ENCODE assay signal across 12 cellular contexts in genomic region chr3:129482721-129483120, GRCh38. TPM values are rescaled to one million over a fixed set of nuclear protein-coding genes. Genes with fewer than 3 reads are reported as not detected.
DNase-seq lines count a peak whose midpoint lies in the region; ATAC-seq and TF ChIP-seq lines count a peak whose summit lies in the region.
"Had no signal": no experiment of that assay in that cellular context is flagged by ENCODE, and none has a peak within 500 bp of the region (broad histone marks: within the 10 kb centered on the region; RNA-seq: fewer than 3 reads in every experiment).

No MANE protein-coding gene starts in this region.

- no peak overlapping the region for H3K4me3 ChIP-seq in heart right ventricle
- H3K4me3 ChIP-seq in right atrium auricular region, result no peak overlapping the region
- H3K4me3 ChIP-seq in fibroblast of the aortic adventitia (ENCODE audit: low read depth, low read length), result no peak overlapping the region
- H3K4me3 ChIP-seq in ovary, result no peak overlapping the region

- H3K27me3 Mint-ChIP-seq in type B pancreatic cell, result no peaks in the 10 kb centered on the region

- TF ChIP-seq CTCF in heart right ventricle (IDR thresholded peaks at IDR 0.05) (peak in 2 of 9 donors; percentile 8 to 12), right atrium auricular region (IDR thresholded peaks at IDR 0.05) (no peak), fibroblast of the aortic adventitia (IDR thresholded peaks at IDR 0.05; ENCODE audit: insufficient read depth, low read length) (peak; percentile 6), type B pancreatic cell (conservative IDR thresholded peaks at IDR 0.05) (peak; percentile 37), ovary (IDR thresholded peaks at IDR 0.05) (no peak)

- TF ChIP-seq POLR2A in ovary (IDR thresholded peaks at IDR 0.05), result no peak

- H3K27me3 ChIP-seq in heart right ventricle (no peaks in the 10 kb centered on the region), right atrium auricular region (no peaks in the 10 kb centered on the region), ovary (no peaks in the 10 kb centered on the region)

- peaks cover 18 to 57% (median 44%) of the 10 kb centered on the region in 9 donors for H3K4me1 ChIP-seq in heart right ventricle
- H3K4me1 ChIP-seq in right atrium auricular region, result peaks cover 0 to 44% of the 10 kb centered on the region in 2 donors
- H3K4me1 ChIP-seq in ovary (ENCODE audit: insufficient read depth), result peaks cover 2% of the 10 kb centered on the region

- peak overlapping the region in 9 of 10 donors; percentile 43 to 80 (median 73) for H3K27ac ChIP-seq in heart right ventricle
- H3K27ac ChIP-seq in right atrium auricular region, result peak overlapping the region in 1 of 2 donors; percentile 56
- no peak overlapping the region for H3K27ac ChIP-seq in ovary

- DNase-seq in heart right ventricle (no peak), right atrium auricular region (ENCODE audit: low spot score) (no peak), OCI-M1 (lab: John Stamatoyannopoulos, UW) (peak; percentile 27), fibroblast of the aortic adventitia (ENCODE audit: low read depth) (no peak), type B pancreatic cell (ENCODE audit: extremely low spot score, unreplicated experiment) (no peak), ovary (no peak), SKM-1 treated with dmso at 0.1 percent for 144 hours (lab: John Stamatoyannopoulos, UW; ENCODE audit: unreplicated experiment) (no peak)
- no peak for DNase-seq in activated T-cell treated with anti-CD3 and anti-CD28 coated beads, Interleukin-2, amount 50 U/mL, for 1 hour
- DNase-seq: activated gamma-delta T cell; effector CD8-positive, alpha-beta T cell; kidney had no signal

- no peaks in the 10 kb centered on the region for H3K9me3 Mint-ChIP-seq in type B pancreatic cell

- H3K9me3 ChIP-seq in heart right ventricle, result no peaks in the 10 kb centered on the region
- H3K9me3 ChIP-seq in right atrium auricular region, result no peaks in the 10 kb centered on the region
- H3K9me3 ChIP-seq in ovary, result no peaks in the 10 kb centered on the region

- intact Hi-C loops in heart right ventricle (cut with DNase I) (loop anchor here in 5 of 10 donors (5.0 to 10.0 kb wide), 3 partner anchors 35 to 452 kb away; no protein-coding TSS in a partner anchor), ovary (cut with DNase I) (loop anchor here in 3 of 4 donors (10.0 kb wide), 3 partner anchors 122 to 452 kb away; partner anchors contain the start of gene PLXND1 (in 1 of the 3))

- 85 to 86% methylated on average over 1 of the region's 1 CpG for WGBS in heart right ventricle, 2 donors
- 60 to 81% (median 79%) methylated on average over 1 of the region's 1 CpG for WGBS in ovary, 3 donors

- no peak overlapping the region for H3K27ac Mint-ChIP-seq in type B pancreatic cell

- H3K4me3 Mint-ChIP-seq in type B pancreatic cell, result no peak overlapping the region

- H3K36me3 Mint-ChIP-seq in type B pancreatic cell, result peaks cover 8% of the 10 kb centered on the region

- no peak for ATAC-seq in heart right ventricle

- TF ChIP-seq EP300 in ovary (IDR thresholded peaks at IDR 0.05), result no peak

- H3K36me3 ChIP-seq in heart right ventricle (peaks cover 0 to 60% (median 19%) of the 10 kb centered on the region in 9 donors), right atrium auricular region (peaks cover 48% of the 10 kb centered on the region), ovary (peaks cover 3% of the 10 kb centered on the region)

- H3K4me1 Mint-ChIP-seq in type B pancreatic cell (ENCODE audit: unreplicated experiment), result peaks cover 55% of the 10 kb centered on the region

RNA-seq across cellular contexts. Expression of gene IFT122, which starts 42.7 kb away (rescaled TPM):
- total RNA-seq in heart right ventricle (10 to 100 TPM; 12.4 to 23.9 (median 16.8) TPM), right atrium auricular region (10 to 100 TPM; 18.5 to 36.9 TPM), fibroblast of the aortic adventitia (ENCODE audit: low replicate concordance) (21.4 and 38.0 TPM in 2 replicates), type B pancreatic cell (ENCODE audit: low replicate concordance) (16.9 and 41.6 TPM in 2 replicates), ovary (10 to 100 TPM; 27.7 to 58.1 (median 46.7) TPM)
- polyA plus RNA-seq in heart right ventricle (10 to 100 TPM in 1 of 2 donors, 1 to 10 TPM in 1; 9.7 to 29.1 TPM), ovary (10 to 100 TPM; 20.8 to 32.6 TPM)

RNA-seq across cellular contexts. Expression of gene MBD4, which starts 43.0 kb away (rescaled TPM):
- total RNA-seq in heart right ventricle (10 to 100 TPM; 16.4 to 31.9 (median 19.2) TPM), right atrium auricular region (10 to 100 TPM; 17.8 to 26.4 TPM), fibroblast of the aortic adventitia (ENCODE audit: low replicate concordance) (28.9 and 34.9 TPM in 2 replicates), type B pancreatic cell (ENCODE audit: low replicate concordance) (22.6 and 28.6 TPM in 2 replicates), ovary (10 to 100 TPM; 26.8 to 60.0 (median 29.4) TPM)
- polyA plus RNA-seq in heart right ventricle (10 to 100 TPM; 11.1 to 37.8 TPM), ovary (10 to 100 TPM; 19.5 to 28.0 TPM)

RNA-seq across cellular contexts. Expression of gene RHO, which starts 45.7 kb away (rescaled TPM):
- not detected for total RNA-seq in heart right ventricle
- not detected for polyA plus RNA-seq in heart right ventricle
- not detected for total RNA-seq in right atrium auricular region
- total RNA-seq in fibroblast of the aortic adventitia (ENCODE audit: low replicate concordance), result not detected in 2 replicates
- not detected in 2 replicates for total RNA-seq in type B pancreatic cell (ENCODE audit: low replicate concordance)
- total RNA-seq in ovary, result under 1 TPM in 2 of 7 donors, not detected in 5; 0.13 to 0.24 TPM
- polyA plus RNA-seq in ovary, result not detected
- total RNA-seq: kidney, NCI-H460 had no signal

RNA-seq across cellular contexts. Expression of gene EFCAB12, which starts 54.3 kb away (rescaled TPM):
- total RNA-seq in heart right ventricle, result under 1 TPM in 4 of 10 donors, not detected in 6; 0.15 to 0.23 (median 0.16) TPM
- under 1 TPM in 1 of 2 donors, not detected in 1; 0.10 TPM for polyA plus RNA-seq in heart right ventricle
- total RNA-seq in right atrium auricular region, result under 1 TPM in 1 of 2 donors, not detected in 1; 0.28 TPM
- total RNA-seq in fibroblast of the aortic adventitia (ENCODE audit: low replicate concordance), result under 0.01 TPM in 1 of 2 replicates, not detected in the other
- 1.2 and 6.0 TPM in 2 replicates for total RNA-seq in type B pancreatic cell (ENCODE audit: low replicate concordance)
- 1 to 10 TPM in 6 of 7 donors, under 1 TPM in 1; 0.94 to 8.4 (median 1.7) TPM for total RNA-seq in ovary
- under 1 TPM; 0.53 to 0.67 TPM for polyA plus RNA-seq in ovary
- total RNA-seq: NCI-H460 had no signal

Comparison
In these comparisons a context has a peak if more than half of its experiments do, and no peak if none do; other contexts are left out.
1. H3K27ac ChIP-seq: peak in heart right ventricle (9 of 10); none in ovary (0 of 2).
2. CTCF ChIP-seq: peak in fibroblast of the aortic adventitia (single experiment) and type B pancreatic cell (single experiment); none in right atrium auricular region (0 of 2) and ovary (0 of 3).